In the genomic region with DNA sequence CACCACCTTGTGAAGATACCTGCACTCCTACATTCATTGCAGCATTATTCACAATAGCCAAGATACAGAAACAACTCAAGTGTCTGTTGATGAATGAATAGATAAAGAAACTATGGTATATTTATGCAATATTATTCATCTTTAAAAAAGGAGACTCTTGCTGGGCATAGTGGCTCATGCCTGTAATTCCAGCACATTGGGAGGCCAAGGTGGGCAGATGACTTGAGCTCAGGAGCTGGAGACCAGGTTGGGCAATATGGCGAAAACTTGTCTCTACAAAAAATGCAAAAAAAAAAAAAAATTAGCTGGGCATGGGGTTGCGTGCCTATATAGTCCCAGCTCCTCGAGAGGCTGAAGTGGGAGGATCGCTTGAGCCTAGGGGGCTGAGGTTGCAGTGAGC, we compare ENCODE assay signal across 3 cellular contexts.
"Had no signal": no experiment of that assay in that cellular context is flagged by ENCODE, and none has a peak within 500 bp of the region (broad histone marks: within the 10 kb centered on the region; RNA-seq: fewer than 3 reads in every experiment).

No MANE protein-coding gene starts in this region.

- ATAC-seq: GM12878 had no signal

- H3K4me3 ChIP-seq: GM12878 had no signal

- DNase-seq: GDM1, GF-D8 had no signal
